Comparison of ENCODE assay signal across 22 cellular contexts in the genomic region with DNA sequence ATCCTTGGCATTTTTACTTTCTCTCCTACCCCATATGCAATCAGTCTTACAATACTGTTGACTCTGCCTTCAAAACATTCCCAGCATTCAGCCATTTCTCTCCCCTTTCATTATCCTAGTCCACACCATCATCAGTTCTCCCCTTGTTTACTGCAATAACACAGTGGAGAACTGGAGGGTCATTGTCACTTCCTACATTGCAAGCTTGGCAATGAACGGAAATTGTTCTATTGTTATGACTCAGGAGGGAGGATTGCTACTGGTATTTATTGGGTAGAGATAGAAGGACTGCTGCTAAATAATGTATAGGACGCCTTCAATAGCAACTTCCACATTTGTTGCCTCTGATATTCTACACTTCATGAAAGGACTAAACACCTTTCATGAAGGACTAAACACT.
DNase-seq lines count a peak whose midpoint lies in the region; ATAC-seq and TF ChIP-seq lines count a peak whose summit lies in the region.
"Had no signal": no experiment of that assay in that cellular context is flagged by ENCODE, and none has a peak within 500 bp of the region (broad histone marks: within the 10 kb centered on the region; RNA-seq: fewer than 3 reads in every experiment).

No MANE protein-coding gene starts in this region.

- ATAC-seq in WTC11: no peak
- ATAC-seq in left ventricle myocardium superior: no peak
- ATAC-seq: A549, K562 had no signal

- no peaks in the 10 kb centered on the region for H3K9me3 Mint-ChIP-seq in WTC11

- no peaks in the 10 kb centered on the region for H3K36me3 Mint-ChIP-seq in WTC11
- H3K36me3 Mint-ChIP-seq: CD4-positive, alpha-beta memory T cell had no signal

- TF ChIP-seq CTCF in WTC11 (IDR thresholded peaks at IDR 0.05): no peak

- POLR2A ChIA-PET in WTC11 (lab: Charles Lee): no interaction called here

- H3K4me1 Mint-ChIP-seq in WTC11: peaks cover 3% of the 10 kb centered on the region
- H3K4me1 Mint-ChIP-seq: CD4-positive, alpha-beta memory T cell had no signal

- intact Hi-C loops in cardiac septum (cut with DNase I): no loop called here
- intact Hi-C loops in left ventricle myocardium superior (cut with micrococcal nuclease): no loop called here

- no peak overlapping the region for H3K4me3 Mint-ChIP-seq in WTC11
- H3K4me3 Mint-ChIP-seq: CD4-positive, alpha-beta memory T cell had no signal

- H3K27ac Mint-ChIP-seq in WTC11: peak overlapping the region; percentile 23
- H3K27ac Mint-ChIP-seq: CD4-positive, alpha-beta memory T cell had no signal

- CTCF ChIA-PET in WTC11 (lab: Charles Lee): no interaction called here

- H3K27me3 Mint-ChIP-seq in WTC11 (ENCODE audit: low read depth): no peaks in the 10 kb centered on the region

- DNase-seq in EH (ENCODE audit: low read depth) (peak; percentile 13), WTC11 (ENCODE audit: low spot score) (no peak), foreskin melanocyte (peak; percentile 9), pulmonary artery endothelial cell (ENCODE audit: low read depth, low spot score) (peak; percentile 27), cardiac septum (ENCODE audit: low spot score) (no peak), NCI-H226 (no peak), left ventricle myocardium superior (no peak)
- DNase-seq in activated CD8-positive, alpha-beta memory T cell treated with anti-CD3 and anti-CD28 coated beads, Interleukin-2, amount 50 U/mL, for 48 hours: no peak
- DNase-seq: Caco-2; CD4-positive, alpha-beta memory T cell; DMS153; GDM1; MM.1S; NCI-H1048; NCI-H1436; NCI-H187 treated with DMSO at 0.1 percent for 48 hours; NCI-H510A; NCI-H774; NK-92 treated with Interleukin-12 subunit alpha and Interleukin-12 subunit beta, amount 100 ng/mL, for 24 hours; Peyer's patch had no signal

TF ChIP-seq in WTC11, 78 proteins besides CTCF, POLR2A, EP300 and RAD21:
- TF ChIP-seq, protein P1, sequence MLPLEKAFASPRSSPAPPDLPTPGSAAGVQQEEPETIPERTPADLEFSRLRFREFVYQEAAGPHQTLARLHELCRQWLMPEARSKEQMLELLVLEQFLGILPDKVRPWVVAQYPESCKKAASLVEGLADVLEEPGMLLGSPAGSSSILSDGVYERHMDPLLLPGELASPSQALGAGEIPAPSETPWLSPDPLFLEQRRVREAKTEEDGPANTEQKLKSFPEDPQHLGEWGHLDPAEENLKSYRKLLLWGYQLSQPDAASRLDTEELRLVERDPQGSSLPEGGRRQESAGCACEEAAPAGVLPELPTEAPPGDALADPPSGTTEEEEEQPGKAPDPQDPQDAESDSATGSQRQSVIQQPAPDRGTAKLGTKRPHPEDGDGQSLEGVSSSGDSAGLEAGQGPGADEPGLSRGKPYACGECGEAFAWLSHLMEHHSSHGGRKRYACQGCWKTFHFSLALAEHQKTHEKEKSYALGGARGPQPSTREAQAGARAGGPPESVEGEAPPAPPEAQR (CRISPR knock-in tag; IDR thresholded peaks at IDR 0.05): no peak
- TF ChIP-seq NR1H2 (CRISPR knock-in tag; IDR thresholded peaks at IDR 0.05): no peak
- no peak for TF ChIP-seq CREB1 (CRISPR knock-in tag; IDR thresholded peaks at IDR 0.05)
- no peak for TF ChIP-seq TEAD4 (CRISPR knock-in tag; IDR thresholded peaks at IDR 0.05)
- TF ChIP-seq, protein P2, sequence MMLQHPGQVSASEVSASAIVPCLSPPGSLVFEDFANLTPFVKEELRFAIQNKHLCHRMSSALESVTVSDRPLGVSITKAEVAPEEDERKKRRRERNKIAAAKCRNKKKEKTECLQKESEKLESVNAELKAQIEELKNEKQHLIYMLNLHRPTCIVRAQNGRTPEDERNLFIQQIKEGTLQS (CRISPR knock-in tag; conservative IDR thresholded peaks at IDR 0.05): no peak
- no peak for TF ChIP-seq IRF2 (CRISPR knock-in tag; IDR thresholded peaks at IDR 0.05; ENCODE audit: borderline replicate concordance, low read depth)
- TF ChIP-seq, protein P3, sequence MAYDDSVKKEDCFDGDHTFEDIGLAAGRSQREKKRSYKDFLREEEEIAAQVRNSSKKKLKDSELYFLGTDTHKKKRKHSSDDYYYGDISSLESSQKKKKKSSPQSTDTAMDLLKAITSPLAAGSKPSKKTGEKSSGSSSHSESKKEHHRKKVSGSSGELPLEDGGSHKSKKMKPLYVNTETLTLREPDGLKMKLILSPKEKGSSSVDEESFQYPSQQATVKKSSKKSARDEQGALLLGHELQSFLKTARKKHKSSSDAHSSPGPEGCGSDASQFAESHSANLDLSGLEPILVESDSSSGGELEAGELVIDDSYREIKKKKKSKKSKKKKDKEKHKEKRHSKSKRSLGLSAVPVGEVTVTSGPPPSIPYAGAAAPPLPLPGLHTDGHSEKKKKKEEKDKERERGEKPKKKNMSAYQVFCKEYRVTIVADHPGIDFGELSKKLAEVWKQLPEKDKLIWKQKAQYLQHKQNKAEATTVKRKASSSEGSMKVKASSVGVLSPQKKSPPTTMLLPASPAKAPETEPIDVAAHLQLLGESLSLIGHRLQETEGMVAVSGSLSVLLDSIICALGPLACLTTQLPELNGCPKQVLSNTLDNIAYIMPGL (CRISPR knock-in tag; IDR thresholded peaks at IDR 0.05): no peak
- TF ChIP-seq, protein P4, sequence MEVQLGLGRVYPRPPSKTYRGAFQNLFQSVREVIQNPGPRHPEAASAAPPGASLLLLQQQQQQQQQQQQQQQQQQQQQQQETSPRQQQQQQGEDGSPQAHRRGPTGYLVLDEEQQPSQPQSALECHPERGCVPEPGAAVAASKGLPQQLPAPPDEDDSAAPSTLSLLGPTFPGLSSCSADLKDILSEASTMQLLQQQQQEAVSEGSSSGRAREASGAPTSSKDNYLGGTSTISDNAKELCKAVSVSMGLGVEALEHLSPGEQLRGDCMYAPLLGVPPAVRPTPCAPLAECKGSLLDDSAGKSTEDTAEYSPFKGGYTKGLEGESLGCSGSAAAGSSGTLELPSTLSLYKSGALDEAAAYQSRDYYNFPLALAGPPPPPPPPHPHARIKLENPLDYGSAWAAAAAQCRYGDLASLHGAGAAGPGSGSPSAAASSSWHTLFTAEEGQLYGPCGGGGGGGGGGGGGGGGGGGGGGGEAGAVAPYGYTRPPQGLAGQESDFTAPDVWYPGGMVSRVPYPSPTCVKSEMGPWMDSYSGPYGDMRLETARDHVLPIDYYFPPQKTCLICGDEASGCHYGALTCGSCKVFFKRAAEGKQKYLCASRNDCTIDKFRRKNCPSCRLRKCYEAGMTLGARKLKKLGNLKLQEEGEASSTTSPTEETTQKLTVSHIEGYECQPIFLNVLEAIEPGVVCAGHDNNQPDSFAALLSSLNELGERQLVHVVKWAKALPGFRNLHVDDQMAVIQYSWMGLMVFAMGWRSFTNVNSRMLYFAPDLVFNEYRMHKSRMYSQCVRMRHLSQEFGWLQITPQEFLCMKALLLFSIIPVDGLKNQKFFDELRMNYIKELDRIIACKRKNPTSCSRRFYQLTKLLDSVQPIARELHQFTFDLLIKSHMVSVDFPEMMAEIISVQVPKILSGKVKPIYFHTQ (CRISPR knock-in tag; IDR thresholded peaks at IDR 0.05): no peak

Comparison
In these comparisons a context has a peak if more than half of its experiments do, and no peak if none do; other contexts are left out.
1. DNase-seq: peak in EH (single experiment), foreskin melanocyte (single experiment) and pulmonary artery endothelial cell (single experiment); none in WTC11 (single experiment), cardiac septum (single experiment), NCI-H226 (single experiment), activated CD8-positive, alpha-beta memory T cell treated with anti-CD3 and anti-CD28 coated beads, Interleukin-2, amount 50 U/mL, for 48 hours (single experiment) and left ventricle myocardium superior (single experiment).